27 cellular contexts compared by ENCODE assay signal in the genomic region with DNA sequence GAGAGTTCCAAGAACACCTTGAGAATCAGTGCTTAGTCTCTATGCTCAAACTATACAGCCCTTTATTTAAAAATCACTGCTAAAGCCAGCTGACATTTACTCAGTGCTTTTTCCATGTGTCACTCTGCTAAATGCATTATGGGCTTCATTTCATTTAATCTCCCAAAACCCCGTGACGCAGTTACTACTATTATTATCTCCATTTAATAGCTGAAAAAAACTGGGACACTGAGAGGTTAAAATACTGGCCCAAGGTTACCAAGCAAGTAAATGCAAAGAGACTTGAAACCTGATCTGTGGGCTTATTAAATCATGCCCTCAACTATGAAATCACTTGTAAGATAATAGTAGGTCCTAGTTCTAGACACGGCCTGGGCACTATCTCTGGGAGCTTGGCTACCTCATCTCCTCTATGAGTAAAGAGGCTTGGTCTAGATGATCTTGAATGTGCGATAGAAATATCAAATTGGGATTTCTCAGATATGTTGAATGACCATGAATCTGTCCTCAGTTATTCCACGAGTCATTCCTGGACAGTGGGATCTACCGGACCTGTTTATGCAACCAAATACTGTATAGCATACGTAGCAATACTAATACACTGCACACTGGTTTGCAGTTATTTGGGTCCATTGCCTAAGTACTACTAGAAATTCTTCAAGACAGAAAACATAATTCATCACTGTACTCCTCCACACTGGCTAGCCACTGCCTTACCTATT. TPM values are rescaled to one million over a fixed set of nuclear protein-coding genes. Genes with fewer than 3 reads are reported as not detected.
"Had no signal": no experiment of that assay in that cellular context is flagged by ENCODE, and none has a peak within 500 bp of the region (broad histone marks: within the 10 kb centered on the region; RNA-seq: fewer than 3 reads in every experiment).

No MANE protein-coding gene starts in this region.

- H3K27ac Mint-ChIP-seq: activated CD4-positive, alpha-beta memory T cell treated with anti-CD3 and anti-CD28 coated beads, Interleukin-2, amount 10 ng/mL, durations not matched to agents 7 days and 5 days; activated CD4-positive, alpha-beta T cell treated with anti-CD3 and anti-CD28 coated beads for 36 hours; activated naive CD4-positive, alpha-beta T cell treated with anti-CD3 and anti-CD28 coated beads for 36 hours; activated naive CD8-positive, alpha-beta T cell; activated T-helper 17 cell treated with anti-CD3 and anti-CD28 coated beads, Interleukin-2, amount 50 U/mL, for 72 hours; brain had no signal

- H3K36me3 Mint-ChIP-seq: activated naive CD8-positive, alpha-beta T cell; brain had no signal

- ATAC-seq: activated CD4-positive, alpha-beta T cell treated with anti-CD3 and anti-CD28 coated beads for 36 hours; activated T-helper 17 cell treated with anti-CD3 and anti-CD28 coated beads, Interleukin-2, amount 50 U/mL, for 72 hours; K562 had no signal

- H3K4me3 Mint-ChIP-seq: activated CD4-positive, alpha-beta memory T cell treated with anti-CD3 and anti-CD28 coated beads, Interleukin-2, amount 10 ng/mL, durations not matched to agents 7 days and 5 days; activated CD4-positive, alpha-beta T cell treated with anti-CD3 and anti-CD28 coated beads for 36 hours; activated naive CD4-positive, alpha-beta T cell treated with anti-CD3 and anti-CD28 coated beads for 36 hours; activated naive CD8-positive, alpha-beta T cell; activated T-helper 17 cell treated with anti-CD3 and anti-CD28 coated beads, Interleukin-2, amount 50 U/mL, for 72 hours; brain had no signal

- H3K4me1 Mint-ChIP-seq: activated CD4-positive, alpha-beta memory T cell treated with anti-CD3 and anti-CD28 coated beads, Interleukin-2, amount 10 ng/mL, durations not matched to agents 7 days and 5 days; activated CD4-positive, alpha-beta T cell treated with anti-CD3 and anti-CD28 coated beads for 36 hours; activated T-helper 17 cell treated with anti-CD3 and anti-CD28 coated beads, Interleukin-2, amount 50 U/mL, for 72 hours; brain had no signal

- H3K9me3 Mint-ChIP-seq: activated T-helper 17 cell treated with anti-CD3 and anti-CD28 coated beads, Interleukin-2, amount 50 U/mL, for 72 hours had no signal

- DNase-seq: activated CD4-positive, alpha-beta memory T cell treated with anti-CD3 and anti-CD28 coated beads, Interleukin-2, amount 10 ng/mL, durations not matched to agents 7 days and 5 days; activated CD4-positive, alpha-beta T cell treated with anti-CD3 and anti-CD28 coated beads for 36 hours; activated CD4-positive, alpha-beta T cell treated with anti-CD3 and anti-CD28 coated beads, Interleukin-2, amount 50 U/mL, for 1 hour; activated gamma-delta T cell; activated naive CD4-positive, alpha-beta T cell treated with anti-CD3 and anti-CD28 coated beads for 36 hours; activated T-cell treated with anti-CD3 and anti-CD28 coated beads for 4 hours; activated T-cell treated with anti-CD3 and anti-CD28 coated beads, Interleukin-2, amount 50 U/mL, for 48 hours; amygdala; Karpas-422; MM.1S; NCI-H1105; NCI-H1436; NCI-H1694 treated with DMSO at 0.1 percent for 48 hours; NCI-H2029 treated with DMSO at 0.1 percent for 48 hours; NCI-H446; NCI-H526; Peyer's patch; SHP77 treated with DMSO at 0.1 percent for 48 hours; T-helper 1 cell had no signal

RNA-seq across cellular contexts. Expression of gene MARCHF11, which starts 32.3 kb away (rescaled TPM):
- total RNA-seq: activated CD4-positive, alpha-beta memory T cell treated with anti-CD3 and anti-CD28 coated beads, Interleukin-2, amount 10 ng/mL, durations not matched to agents 7 days and 5 days; activated CD4-positive, alpha-beta T cell treated with anti-CD3 and anti-CD28 coated beads for 36 hours; activated CD8-positive, alpha-beta memory T cell treated with anti-CD3 and anti-CD28 coated beads for 36 hours; activated naive CD4-positive, alpha-beta T cell treated with anti-CD3 and anti-CD28 coated beads for 36 hours; activated T-helper 17 cell treated with anti-CD3 and anti-CD28 coated beads, Interleukin-2, amount 50 U/mL, for 72 hours; astrocyte; K562; Peyer's patch; SK-MEL-5; T-helper 2 cell treated with Interferon-gamma antibody and Interleukin-4, amounts not matched to agents 100 ng/mL and 5 ng/mL, for 36 hours had no signal
